Comparison of ENCODE assay signal across 10 cellular contexts in genomic region chr9:114386361-114386885, GRCh38. TPM values are rescaled to one million over a fixed set of nuclear protein-coding genes. Genes with fewer than 3 reads are reported as not detected.
A peak's percentile ranks its signal among the peaks of the same experiment; 100 is the strongest.
DNase-seq lines count a peak whose midpoint lies in the region; ATAC-seq and TF ChIP-seq lines count a peak whose summit lies in the region.
"Had no signal": no experiment of that assay in that cellular context is flagged by ENCODE, and none has a peak within 500 bp of the region (broad histone marks: within the 10 kb centered on the region; RNA-seq: fewer than 3 reads in every experiment).

No MANE protein-coding gene starts in this region.

- H3K27me3 Mint-ChIP-seq in T-helper 17 cell, result no peaks in the 10 kb centered on the region

- DNase-seq in GM12864 (ENCODE audit: low read depth) (no peak), T-helper 17 cell (no peak), fibroblast of villous mesenchyme (ENCODE audit: low read depth) (no peak), psoas muscle (no peak), middle frontal gyrus (ENCODE audit: extremely low spot score, low spot score) (no peak), NCI-H2171 (lab: John Stamatoyannopoulos, UW) (no peak)
- DNase-seq: dermis blood vessel endothelial cell, NCI-H774 had no signal

- H3K27ac Mint-ChIP-seq in T-helper 17 cell, result peak overlapping the region; percentile 99

- peaks cover 18% of the 10 kb centered on the region for H3K4me1 ChIP-seq in psoas muscle

- peaks cover 25% of the 10 kb centered on the region for H3K36me3 Mint-ChIP-seq in T-helper 17 cell (ENCODE audit: low read depth)

- H3K4me1 Mint-ChIP-seq in T-helper 17 cell, result peaks cover 82% of the 10 kb centered on the region

- TF ChIP-seq CTCF in GM12864 (IDR thresholded peaks at IDR 0.05; ENCODE audit: low read depth, low read length, missing control alignments), result no peak
- TF ChIP-seq CTCF in fibroblast of villous mesenchyme (IDR thresholded peaks at IDR 0.05; ENCODE audit: insufficient read depth, low read depth, low read length), result no peak
- no peak for TF ChIP-seq CTCF in psoas muscle (IDR thresholded peaks at IDR 0.05)

- intact Hi-C loops in psoas muscle (cut with DNase I), result no loop called here

- ATAC-seq in T-helper 17 cell (no peak), psoas muscle (no peak), HG03196 (IDR thresholded peaks at IDR 0.05; ENCODE audit: unreplicated experiment) (no peak), HG03097 (IDR thresholded peaks at IDR 0.05; ENCODE audit: low FRiP score, unreplicated experiment) (no peak)

- H3K36me3 ChIP-seq in psoas muscle (ENCODE audit: insufficient read depth in 1 of 2, low read depth in 1 of 2), result no peaks in the 10 kb centered on the region

- peak overlapping the region; percentile 65 for H3K27ac ChIP-seq in psoas muscle

- no peaks in the 10 kb centered on the region for H3K27me3 ChIP-seq in psoas muscle (ENCODE audit: insufficient read depth in 3 of 3, low read length in 2 of 3)

- no peaks in the 10 kb centered on the region for H3K9me3 ChIP-seq in T-helper 17 cell (ENCODE audit: control insufficient read depth, low read length, poor library complexity, severe bottlenecking)
- no peaks in the 10 kb centered on the region for H3K9me3 ChIP-seq in psoas muscle

- H3K4me3 Mint-ChIP-seq in T-helper 17 cell, result peak overlapping the region; percentile 100

- H3K4me3 ChIP-seq in GM12864 (ENCODE audit: low read depth, low read length) (peak overlapping the region; percentile 72), fibroblast of villous mesenchyme (ENCODE audit: low read depth, low read length) (peak overlapping the region; percentile 64), psoas muscle (peak overlapping the region; percentile 63)

- WGBS in psoas muscle, 3 donors, result 68 to 79% (median 71%) methylated on average over 10 of the region's 10 CpGs

RNA-seq across cellular contexts. Expression of gene AKNA, which starts 1.4 kb away (rescaled TPM):
- total RNA-seq in T-helper 17 cell (100 to 1,000 TPM; 263 to 323 TPM), fibroblast of villous mesenchyme (11.2 and 14.8 TPM in 2 replicates), psoas muscle (1 to 10 TPM; 2.3 to 3.9 (median 2.9) TPM)
- polyA plus RNA-seq in psoas muscle, result 1 to 10 TPM; 1.5 to 2.1 (median 1.9) TPM

RNA-seq across cellular contexts. Expression of gene ORM2, which starts 56.8 kb away (rescaled TPM):
- total RNA-seq in T-helper 17 cell (not detected), fibroblast of villous mesenchyme (not detected in 2 replicates), psoas muscle (not detected)
- under 1 TPM in 1 of 3 donors, not detected in 2; 0.68 TPM for polyA plus RNA-seq in psoas muscle
- total RNA-seq: dermis blood vessel endothelial cell had no signal

Comparison
In these comparisons a context has a peak if more than half of its experiments do, and no peak if none do; other contexts are left out.
1. RNA of gene AKNA, which starts 1.4 kb away (total RNA-seq): 263 to 323 TPM in T-helper 17 cell; 11.2 to 14.8 TPM in fibroblast of villous mesenchyme and 2.3 to 3.9 TPM in psoas muscle; every median in the first group is over 10 times any median in the second.
2. Peak in every context shown above with its lines, with median percentiles within 50 percentile points of each other: H3K4me3 ChIP-seq.